22 cellular contexts compared by ENCODE assay signal in the genomic region with DNA sequence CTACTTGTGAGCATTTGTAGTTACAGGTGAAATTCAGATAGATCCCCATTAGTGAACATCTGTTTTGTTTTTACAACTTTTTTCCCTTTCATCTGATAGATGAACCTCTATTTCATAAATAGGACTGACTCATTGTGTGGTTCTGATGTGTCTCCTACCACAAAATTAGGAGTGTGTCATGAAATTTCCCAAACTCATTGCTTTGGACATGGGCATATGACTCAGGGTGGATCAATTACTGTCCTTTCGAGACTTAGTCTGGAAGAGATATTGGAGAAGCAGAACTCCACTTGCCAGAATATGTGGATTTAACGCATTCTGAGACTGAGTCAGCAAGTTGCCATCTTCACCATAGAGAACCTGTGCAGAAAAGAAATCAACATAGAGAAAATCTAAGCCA. TPM values are rescaled to one million over a fixed set of nuclear protein-coding genes. Genes with fewer than 3 reads are reported as not detected.
"Had no signal": no experiment of that assay in that cellular context is flagged by ENCODE, and none has a peak within 500 bp of the region (broad histone marks: within the 10 kb centered on the region; RNA-seq: fewer than 3 reads in every experiment).

No MANE protein-coding gene starts in this region.

- H3K27me3 ChIP-seq: body of pancreas, suprapubic skin, upper lobe of right lung had no signal

- H3K9me3 ChIP-seq: body of pancreas, psoas muscle, suprapubic skin, upper lobe of right lung had no signal

- DNase-seq: activated CD4-positive, alpha-beta T cell treated with anti-CD3 and anti-CD28 coated beads for 48 hours; activated CD8-positive, alpha-beta memory T cell treated with anti-CD3 and anti-CD28 coated beads, Interleukin-2, amount 50 U/mL, for 48 hours; activated CD8-positive, alpha-beta T cell treated with anti-CD3 and anti-CD28 coated beads, Interleukin-2, amount 10 ng/mL, durations not matched to agents 7 days and 5 days; activated naive CD4-positive, alpha-beta T cell treated with Interleukin-2 at 50 U/mL for 16 hours; activated naive CD8-positive, alpha-beta T cell treated with anti-CD3 and anti-CD28 coated beads, Interleukin-2, amount 50 U/mL, for 24 hours; body of pancreas; central memory CD4-positive, alpha-beta T cell; cortex of kidney; effector CD8-positive, alpha-beta T cell; immature natural killer cell; left cardiac atrium; naive thymus-derived CD8-positive, alpha-beta T cell; occipital lobe; psoas muscle; stimulated activated naive CD4-positive, alpha-beta T cell; T-cell; upper lobe of right lung had no signal

- H3K36me3 ChIP-seq: suprapubic skin, upper lobe of right lung had no signal

- H3K36me3 Mint-ChIP-seq: immature natural killer cell; naive thymus-derived CD8-positive, alpha-beta T cell; T-cell had no signal

- H3K27me3 Mint-ChIP-seq: activated naive CD8-positive, alpha-beta T cell treated with anti-CD3 and anti-CD28 coated beads, Interleukin-2, amount 50 U/mL, for 24 hours; naive thymus-derived CD8-positive, alpha-beta T cell; T-cell had no signal

- H3K27ac Mint-ChIP-seq: activated CD8-positive, alpha-beta T cell treated with anti-CD3 and anti-CD28 coated beads, Interleukin-2, amount 10 ng/mL, durations not matched to agents 7 days and 5 days; activated naive CD8-positive, alpha-beta T cell treated with anti-CD3 and anti-CD28 coated beads, Interleukin-2, amount 50 U/mL, for 24 hours; activated T-helper 1 cell treated with anti-CD3 and anti-CD28 coated beads, Interleukin-12 subunit alpha, Interleukin-12 subunit beta, Interleukin-2, Interleukin-4 antibody, amounts not matched to agents 30 ng/mL and 10 ng/mL and 1 ng/mL, durations not matched to agents 14 hours and 24 hours and 36 hours; immature natural killer cell; naive thymus-derived CD8-positive, alpha-beta T cell; T-cell had no signal

- ATAC-seq: activated CD8-positive, alpha-beta T cell treated with anti-CD3 and anti-CD28 coated beads, Interleukin-2, amount 10 ng/mL, durations not matched to agents 7 days and 5 days; activated naive CD8-positive, alpha-beta T cell treated with anti-CD3 and anti-CD28 coated beads, Interleukin-2, amount 50 U/mL, for 24 hours; body of pancreas; left cardiac atrium; naive thymus-derived CD8-positive, alpha-beta T cell; psoas muscle; sciatic nerve; T-cell; upper lobe of right lung; WTC11 had no signal

- H3K4me3 Mint-ChIP-seq: activated CD8-positive, alpha-beta T cell treated with anti-CD3 and anti-CD28 coated beads, Interleukin-2, amount 10 ng/mL, durations not matched to agents 7 days and 5 days; activated naive CD8-positive, alpha-beta T cell treated with anti-CD3 and anti-CD28 coated beads, Interleukin-2, amount 50 U/mL, for 24 hours; activated T-helper 1 cell treated with anti-CD3 and anti-CD28 coated beads, Interleukin-12 subunit alpha, Interleukin-12 subunit beta, Interleukin-2, Interleukin-4 antibody, amounts not matched to agents 30 ng/mL and 10 ng/mL and 1 ng/mL, durations not matched to agents 14 hours and 24 hours and 36 hours; immature natural killer cell; naive thymus-derived CD8-positive, alpha-beta T cell; T-cell; WTC11 had no signal

- H3K4me1 ChIP-seq: body of pancreas, psoas muscle, suprapubic skin, upper lobe of right lung had no signal

- H3K27ac ChIP-seq: body of pancreas, psoas muscle, suprapubic skin, upper lobe of right lung had no signal

- H3K4me1 Mint-ChIP-seq: activated naive CD8-positive, alpha-beta T cell treated with anti-CD3 and anti-CD28 coated beads, Interleukin-2, amount 50 U/mL, for 24 hours; immature natural killer cell; naive thymus-derived CD8-positive, alpha-beta T cell; T-cell had no signal

- H3K4me3 ChIP-seq: body of pancreas, lung, psoas muscle, suprapubic skin, upper lobe of right lung had no signal

- H3K9me3 Mint-ChIP-seq: activated T-helper 1 cell treated with anti-CD3 and anti-CD28 coated beads, Interleukin-12 subunit alpha, Interleukin-12 subunit beta, Interleukin-2, Interleukin-4 antibody, amounts not matched to agents 30 ng/mL and 10 ng/mL and 1 ng/mL, durations not matched to agents 14 hours and 24 hours and 36 hours had no signal

RNA-seq across cellular contexts. Expression of a gene that starts 53.5 kb away (rescaled TPM):
- total RNA-seq: activated CD8-positive, alpha-beta T cell treated with anti-CD3 and anti-CD28 coated beads, Interleukin-2, amount 10 ng/mL, durations not matched to agents 7 days and 5 days; activated T-helper 1 cell treated with anti-CD3 and anti-CD28 coated beads, Interleukin-12 subunit alpha, Interleukin-12 subunit beta, Interleukin-2, Interleukin-4 antibody, amounts not matched to agents 30 ng/mL and 10 ng/mL and 1 ng/mL, durations not matched to agents 14 hours and 24 hours and 36 hours; naive thymus-derived CD8-positive, alpha-beta T cell; T-cell had no signal
- polyA plus RNA-seq: immature natural killer cell; naive thymus-derived CD8-positive, alpha-beta T cell had no signal
